ENCODE assay signal across 8 cellular contexts in genomic region chr11:32893091-32893946, GRCh38. TPM values are rescaled to one million over a fixed set of nuclear protein-coding genes. Genes with fewer than 3 reads are reported as not detected.
DNase-seq lines count a peak whose midpoint lies in the region; ATAC-seq and TF ChIP-seq lines count a peak whose summit lies in the region.

No MANE protein-coding gene starts in this region.

- peak overlapping the region; percentile 85 to 86 for H3K4me3 ChIP-seq in SK-N-SH (ENCODE audit: low read depth in 2 of 2, low read length in 1 of 2)
- H3K4me3 ChIP-seq in right atrium auricular region = peak overlapping the region; percentile 86 to 95

- POLR2A ChIA-PET in SK-N-SH (lab: Yijun Ruan, JAX) = interaction anchor here (1.0 to 1.3 kb wide), 4 partner anchors 21 to 174 kb away, joined by 3 to 4 read pairs (median 3); no protein-coding TSS in a partner anchor

- peak overlapping the region; percentile 96 for H3K9ac ChIP-seq in SK-N-SH

- H3K4me1 ChIP-seq in SK-N-SH (ENCODE audit: control insufficient read depth in 1 of 2, insufficient read depth in 2 of 2, low read depth in 1 of 2, low read length in 1 of 2) (peaks cover 9 to 22% of the 10 kb centered on the region in 2 experiments; a peak in 3 of 4 replicates), right atrium auricular region (peaks cover 0 to 22% of the 10 kb centered on the region in 2 donors)

- no peaks in the 10 kb centered on the region for H3K27me3 ChIP-seq in SK-N-SH (ENCODE audit: insufficient read depth)
- H3K27me3 ChIP-seq in right atrium auricular region = no peaks in the 10 kb centered on the region

- H2AFZ ChIP-seq in SK-N-SH (ENCODE audit: low read depth) = peak overlapping the region; percentile 81

- peaks cover 24% of the 10 kb centered on the region for H4K20me1 ChIP-seq in SK-N-SH (ENCODE audit: insufficient read depth)

- 2% methylated on average over 32 of the region's 92 CpGs for WGBS in SK-N-SH (ENCODE audit: low lambda C conversion rate)

- no peak for TF ChIP-seq RAD21 in SK-N-SH (IDR thresholded peaks at IDR 0.05; ENCODE audit: low read length)

- H3K79me2 ChIP-seq in SK-N-SH (ENCODE audit: insufficient read depth) = peaks cover 52% of the 10 kb centered on the region

- H3K27ac ChIP-seq in SK-N-SH (ENCODE audit: low read depth in 2 of 2, low read length in 1 of 2) (peak overlapping the region; percentile 80 to 95), right atrium auricular region (peak overlapping the region; percentile 89 to 96)

- ATAC-seq in GM19395 (IDR thresholded peaks at IDR 0.05; ENCODE audit: unreplicated experiment) = peak; percentile 37
- ATAC-seq in HG03520 (IDR thresholded peaks at IDR 0.05; ENCODE audit: unreplicated experiment) = peak; percentile 32
- no peak for ATAC-seq in GM18861 (IDR thresholded peaks at IDR 0.05; ENCODE audit: unreplicated experiment)

- peak; percentile 63 for TF ChIP-seq CTCF in SK-N-SH (IDR thresholded peaks at IDR 0.05)
- peak; percentile 36 to 72 for TF ChIP-seq CTCF in right atrium auricular region (IDR thresholded peaks at IDR 0.05)

- H3K4me2 ChIP-seq in SK-N-SH = peak overlapping the region; percentile 94

- H3K9me2 ChIP-seq in SK-N-SH = no peaks in the 10 kb centered on the region

- CTCF ChIA-PET in SK-N-SH (lab: Yijun Ruan, JAX) = interaction anchor here (0.7 to 2.3 kb wide), 13 partner anchors 9 to 309 kb away, joined by 3 to 9 read pairs (median 4); partner anchors contain the start of genes CCDC73, EIF3M and TCP11L1

- H3K36me3 ChIP-seq in SK-N-SH (replicated peaks in 1 of 2; ENCODE audit: control insufficient read depth in 1 of 2, insufficient read depth in 2 of 2, low read length in 1 of 2) (peaks cover 0 to 4% of the 10 kb centered on the region in 2 experiments), right atrium auricular region (no peaks in the 10 kb centered on the region)

- peaks cover 8% of the 10 kb centered on the region for H3F3A ChIP-seq in SK-N-SH (replicated peaks; ENCODE audit: insufficient read depth)

- peak; percentile 66 for DNase-seq in COLO668 (lab: John Stamatoyannopoulos, UW; ENCODE audit: unreplicated experiment)
- peak; percentile 87 for DNase-seq in SK-N-SH
- peak; percentile 27 for DNase-seq in amniotic epithelial cell (ENCODE audit: low read depth)
- DNase-seq in right atrium auricular region (ENCODE audit: low spot score) = no peak
- DNase-seq in putamen (ENCODE audit: low spot score) = peak; percentile 29

- H3K9me3 ChIP-seq in SK-N-SH (no peaks in the 10 kb centered on the region), right atrium auricular region (no peaks in the 10 kb centered on the region)

- TF ChIP-seq EP300 in SK-N-SH (IDR thresholded peaks at IDR 0.05; ENCODE audit: borderline replicate concordance in 1 of 2, low read depth in 1 of 2, low read length in 1 of 2) = no peak

TF ChIP-seq in SK-N-SH, 30 proteins besides CTCF, POLR2A, EP300 and RAD21:
- TF ChIP-seq TEAD4 (IDR thresholded peaks at IDR 0.05; ENCODE audit: borderline replicate concordance, insufficient read depth) (no peak), GABPA (IDR thresholded peaks at IDR 0.05; ENCODE audit: low read depth) (no peak; the same call in 1 of the 2 replicates), SIN3A (IDR thresholded peaks at IDR 0.05; ENCODE audit: borderline replicate concordance, low read depth, low read length) (no peak), TCF12 (IDR thresholded peaks at IDR 0.05) (no peak), YY1 (IDR thresholded peaks at IDR 0.05; ENCODE audit: low read depth) (no peak), NRF1 (IDR thresholded peaks at IDR 0.05; ENCODE audit: low read depth, low read length) (no peak), POLR2AphosphoS5 (IDR thresholded peaks at IDR 0.05; ENCODE audit: low read depth, low read length) (no peak), FOXM1 (IDR thresholded peaks at IDR 0.05; ENCODE audit: low read depth) (no peak), EZH2phosphoT487 (IDR thresholded peaks at IDR 0.05; ENCODE audit: borderline replicate concordance, low read depth) (no peak), FOSL2 (IDR thresholded peaks at IDR 0.05; ENCODE audit: borderline replicate concordance, low read depth) (no peak), ELF1 (IDR thresholded peaks at IDR 0.05) (no peak), CHD2 (IDR thresholded peaks at IDR 0.05; ENCODE audit: low read length, partially characterized antibody) (no peak), FOXJ3 (CRISPR knock-in tag; IDR thresholded peaks at IDR 0.05) (no peak), TAF1 (IDR thresholded peaks at IDR 0.05; ENCODE audit: borderline replicate concordance, low read depth, low read length) (no peak)
- TF ChIP-seq, protein P1, sequence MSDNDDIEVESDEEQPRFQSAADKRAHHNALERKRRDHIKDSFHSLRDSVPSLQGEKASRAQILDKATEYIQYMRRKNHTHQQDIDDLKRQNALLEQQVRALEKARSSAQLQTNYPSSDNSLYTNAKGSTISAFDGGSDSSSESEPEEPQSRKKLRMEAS (IDR thresholded peaks at IDR 0.05; ENCODE audit: low read depth) = no peak
- TF ChIP-seq, protein P2, sequence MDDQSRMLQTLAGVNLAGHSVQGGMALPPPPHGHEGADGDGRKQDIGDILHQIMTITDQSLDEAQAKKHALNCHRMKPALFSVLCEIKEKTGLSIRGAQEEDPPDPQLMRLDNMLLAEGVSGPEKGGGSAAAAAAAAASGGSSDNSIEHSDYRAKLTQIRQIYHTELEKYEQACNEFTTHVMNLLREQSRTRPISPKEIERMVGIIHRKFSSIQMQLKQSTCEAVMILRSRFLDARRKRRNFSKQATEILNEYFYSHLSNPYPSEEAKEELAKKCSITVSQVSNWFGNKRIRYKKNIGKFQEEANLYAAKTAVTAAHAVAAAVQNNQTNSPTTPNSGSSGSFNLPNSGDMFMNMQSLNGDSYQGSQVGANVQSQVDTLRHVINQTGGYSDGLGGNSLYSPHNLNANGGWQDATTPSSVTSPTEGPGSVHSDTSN (IDR thresholded peaks at IDR 0.05) = no peak
- TF ChIP-seq, protein P3, sequence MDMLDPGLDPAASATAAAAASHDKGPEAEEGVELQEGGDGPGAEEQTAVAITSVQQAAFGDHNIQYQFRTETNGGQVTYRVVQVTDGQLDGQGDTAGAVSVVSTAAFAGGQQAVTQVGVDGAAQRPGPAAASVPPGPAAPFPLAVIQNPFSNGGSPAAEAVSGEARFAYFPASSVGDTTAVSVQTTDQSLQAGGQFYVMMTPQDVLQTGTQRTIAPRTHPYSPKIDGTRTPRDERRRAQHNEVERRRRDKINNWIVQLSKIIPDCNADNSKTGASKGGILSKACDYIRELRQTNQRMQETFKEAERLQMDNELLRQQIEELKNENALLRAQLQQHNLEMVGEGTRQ (IDR thresholded peaks at IDR 0.05; ENCODE audit: borderline replicate concordance, low read depth, low read length) = no peak
- TF ChIP-seq, protein P4, sequence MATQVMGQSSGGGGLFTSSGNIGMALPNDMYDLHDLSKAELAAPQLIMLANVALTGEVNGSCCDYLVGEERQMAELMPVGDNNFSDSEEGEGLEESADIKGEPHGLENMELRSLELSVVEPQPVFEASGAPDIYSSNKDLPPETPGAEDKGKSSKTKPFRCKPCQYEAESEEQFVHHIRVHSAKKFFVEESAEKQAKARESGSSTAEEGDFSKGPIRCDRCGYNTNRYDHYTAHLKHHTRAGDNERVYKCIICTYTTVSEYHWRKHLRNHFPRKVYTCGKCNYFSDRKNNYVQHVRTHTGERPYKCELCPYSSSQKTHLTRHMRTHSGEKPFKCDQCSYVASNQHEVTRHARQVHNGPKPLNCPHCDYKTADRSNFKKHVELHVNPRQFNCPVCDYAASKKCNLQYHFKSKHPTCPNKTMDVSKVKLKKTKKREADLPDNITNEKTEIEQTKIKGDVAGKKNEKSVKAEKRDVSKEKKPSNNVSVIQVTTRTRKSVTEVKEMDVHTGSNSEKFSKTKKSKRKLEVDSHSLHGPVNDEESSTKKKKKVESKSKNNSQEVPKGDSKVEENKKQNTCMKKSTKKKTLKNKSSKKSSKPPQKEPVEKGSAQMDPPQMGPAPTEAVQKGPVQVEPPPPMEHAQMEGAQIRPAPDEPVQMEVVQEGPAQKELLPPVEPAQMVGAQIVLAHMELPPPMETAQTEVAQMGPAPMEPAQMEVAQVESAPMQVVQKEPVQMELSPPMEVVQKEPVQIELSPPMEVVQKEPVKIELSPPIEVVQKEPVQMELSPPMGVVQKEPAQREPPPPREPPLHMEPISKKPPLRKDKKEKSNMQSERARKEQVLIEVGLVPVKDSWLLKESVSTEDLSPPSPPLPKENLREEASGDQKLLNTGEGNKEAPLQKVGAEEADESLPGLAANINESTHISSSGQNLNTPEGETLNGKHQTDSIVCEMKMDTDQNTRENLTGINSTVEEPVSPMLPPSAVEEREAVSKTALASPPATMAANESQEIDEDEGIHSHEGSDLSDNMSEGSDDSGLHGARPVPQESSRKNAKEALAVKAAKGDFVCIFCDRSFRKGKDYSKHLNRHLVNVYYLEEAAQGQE (IDR thresholded peaks at IDR 0.05; ENCODE audit: low read depth, low read length) = no peak
- TF ChIP-seq, protein P5, sequence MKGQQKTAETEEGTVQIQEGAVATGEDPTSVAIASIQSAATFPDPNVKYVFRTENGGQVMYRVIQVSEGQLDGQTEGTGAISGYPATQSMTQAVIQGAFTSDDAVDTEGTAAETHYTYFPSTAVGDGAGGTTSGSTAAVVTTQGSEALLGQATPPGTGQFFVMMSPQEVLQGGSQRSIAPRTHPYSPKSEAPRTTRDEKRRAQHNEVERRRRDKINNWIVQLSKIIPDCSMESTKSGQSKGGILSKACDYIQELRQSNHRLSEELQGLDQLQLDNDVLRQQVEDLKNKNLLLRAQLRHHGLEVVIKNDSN (IDR thresholded peaks at IDR 0.05; ENCODE audit: borderline replicate concordance, low read depth) = no peak
- TF ChIP-seq, protein P6, sequence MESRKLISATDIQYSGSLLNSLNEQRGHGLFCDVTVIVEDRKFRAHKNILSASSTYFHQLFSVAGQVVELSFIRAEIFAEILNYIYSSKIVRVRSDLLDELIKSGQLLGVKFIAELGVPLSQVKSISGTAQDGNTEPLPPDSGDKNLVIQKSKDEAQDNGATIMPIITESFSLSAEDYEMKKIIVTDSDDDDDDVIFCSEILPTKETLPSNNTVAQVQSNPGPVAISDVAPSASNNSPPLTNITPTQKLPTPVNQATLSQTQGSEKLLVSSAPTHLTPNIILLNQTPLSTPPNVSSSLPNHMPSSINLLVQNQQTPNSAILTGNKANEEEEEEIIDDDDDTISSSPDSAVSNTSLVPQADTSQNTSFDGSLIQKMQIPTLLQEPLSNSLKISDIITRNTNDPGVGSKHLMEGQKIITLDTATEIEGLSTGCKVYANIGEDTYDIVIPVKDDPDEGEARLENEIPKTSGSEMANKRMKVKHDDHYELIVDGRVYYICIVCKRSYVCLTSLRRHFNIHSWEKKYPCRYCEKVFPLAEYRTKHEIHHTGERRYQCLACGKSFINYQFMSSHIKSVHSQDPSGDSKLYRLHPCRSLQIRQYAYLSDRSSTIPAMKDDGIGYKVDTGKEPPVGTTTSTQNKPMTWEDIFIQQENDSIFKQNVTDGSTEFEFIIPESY (IDR thresholded peaks at IDR 0.05; ENCODE audit: borderline replicate concordance, low read depth) = no peak

RNA-seq across cellular contexts. Expression of gene QSER1, which starts 0.7 kb away (rescaled TPM):
- 4.2 and 4.4 TPM in 2 replicates for polyA plus RNA-seq in SK-N-SH (2012; rRNA removed)
- 7.3 TPM in 2 replicates for polyA plus RNA-seq in SK-N-SH (2012; cell fraction: cytosol; rRNA removed)
- 6.0 and 12.1 TPM in 2 replicates for polyA plus RNA-seq in SK-N-SH (2012; cell fraction: nucleus; rRNA removed)
- total RNA-seq in right atrium auricular region = 10 to 100 TPM; 17.5 to 23.7 TPM
